Comparison of ENCODE assay signal across 8 cellular contexts in genomic region chr11:118434123-118434552, GRCh38. TPM values are rescaled to one million over a fixed set of nuclear protein-coding genes. Genes with fewer than 3 reads are reported as not detected.
DNase-seq lines count a peak whose midpoint lies in the region; ATAC-seq, FAIRE-seq and TF ChIP-seq lines count a peak whose summit lies in the region.

No MANE protein-coding gene starts in this region.

- H4K20me1 ChIP-seq in astrocyte (ENCODE audit: insufficient read depth, low read length), result peaks cover 23% of the 10 kb centered on the region

- H3K4me3 Mint-ChIP-seq in astrocyte (ENCODE audit: unreplicated experiment) (peak overlapping the region; percentile 89), memory B cell (peak overlapping the region; percentile 98)

- H3K36me3 ChIP-seq in BJ (ENCODE audit: control insufficient read depth, insufficient read depth, low read length) (no peaks in the 10 kb centered on the region), astrocyte (ENCODE audit: insufficient read depth, low read length) (no peaks in the 10 kb centered on the region), testis (ENCODE audit: low read depth, missing control alignments) (no peaks in the 10 kb centered on the region)

- H3K27ac Mint-ChIP-seq in astrocyte (ENCODE audit: unreplicated experiment) (no peak overlapping the region), memory B cell (no peak overlapping the region)

- H3K4me1 Mint-ChIP-seq in astrocyte (ENCODE audit: low read depth, unreplicated experiment) (peaks cover 7% of the 10 kb centered on the region), memory B cell (peaks cover 30% of the 10 kb centered on the region)

- TF ChIP-seq CTCF in BJ (IDR thresholded peaks at IDR 0.05; ENCODE audit: insufficient read depth, low read depth, low read length), result no peak
- TF ChIP-seq CTCF in astrocyte (IDR thresholded peaks at IDR 0.05; ENCODE audit: insufficient read depth, low read depth, low read length), result no peak
- no peak for TF ChIP-seq CTCF in testis (IDR thresholded peaks at IDR 0.05)

- H3K27ac ChIP-seq in astrocyte (ENCODE audit: low read depth, low read length) (no peak overlapping the region), testis (no peak overlapping the region)

- CTCF ChIA-PET in BJ (lab: Yijun Ruan, JAX), result interaction anchor here (1.5 kb wide), 1 partner anchor 8 kb away, joined by 5 read pairs; no protein-coding TSS in a partner anchor

- no peak for DNase-seq in BJ (ENCODE audit: low read depth)
- peak; percentile 23 for DNase-seq in HuH-7 (ENCODE audit: low spot score)
- DNase-seq in astrocyte (ENCODE audit: low read depth), result peak; percentile 52
- no peak for DNase-seq in memory B cell (ENCODE audit: low spot score in 2 of 2)
- no peak for DNase-seq in SKM-1 (lab: John Stamatoyannopoulos, UW; ENCODE audit: unreplicated experiment)
- DNase-seq in testis, result no peak

- H3K9me3 ChIP-seq in astrocyte (ENCODE audit: insufficient read depth, low read depth, low read length), result no peaks in the 10 kb centered on the region
- no peaks in the 10 kb centered on the region for H3K9me3 ChIP-seq in testis

- 1 to 2% methylated on average over 9 of the region's 9 CpGs for WGBS in testis, 2 donors

- H3K4me3 ChIP-seq in BJ (ENCODE audit: low read depth, low read length), result peak overlapping the region; percentile 63
- peak overlapping the region; percentile 68 for H3K4me3 ChIP-seq in astrocyte (ENCODE audit: insufficient read depth, low read depth, low read length)
- H3K4me3 ChIP-seq in testis, result peak overlapping the region in 1 of 2 donors; percentile 94

- no peak for FAIRE-seq in astrocyte (lab: Jason Lieb, UNC)

- H3K4me1 ChIP-seq in astrocyte (ENCODE audit: insufficient read depth, low read length) (peaks cover 24% of the 10 kb centered on the region), testis (peaks cover 5% of the 10 kb centered on the region)

- H3K79me2 ChIP-seq in astrocyte (ENCODE audit: insufficient read depth, low read length), result peaks cover 26% of the 10 kb centered on the region

- peak overlapping the region; percentile 87 for H2AFZ ChIP-seq in astrocyte (ENCODE audit: low read depth, low read length)

- H3K4me2 ChIP-seq in astrocyte (ENCODE audit: low read length), result peak overlapping the region; percentile 90

- H3K9ac ChIP-seq in astrocyte (ENCODE audit: low read length), result no peak overlapping the region

- no peaks in the 10 kb centered on the region for H3K27me3 Mint-ChIP-seq in astrocyte (ENCODE audit: low read depth, unreplicated experiment)
- H3K27me3 Mint-ChIP-seq in memory B cell, result no peaks in the 10 kb centered on the region

- ATAC-seq in memory B cell (ENCODE audit: low read depth) (no peak), esophagus mucosa (no peak), GM18861 (IDR thresholded peaks at IDR 0.05; ENCODE audit: unreplicated experiment) (no peak)

- intact Hi-C loops in testis (cut with DNase I; ENCODE audit: low total_unique reads), result no loop called here

- POLR2A ChIA-PET in BJ (lab: Charles Lee), result no interaction called here

- TF ChIP-seq POLR2A in testis (IDR thresholded peaks at IDR 0.05), result no peak

- H3K36me3 Mint-ChIP-seq in astrocyte (ENCODE audit: low read depth, unreplicated experiment), result no peaks in the 10 kb centered on the region
- H3K36me3 Mint-ChIP-seq in memory B cell, result no peaks in the 10 kb centered on the region

- H3K27me3 ChIP-seq in BJ (ENCODE audit: control insufficient read depth, insufficient read depth, low read length), result no peaks in the 10 kb centered on the region
- no peaks in the 10 kb centered on the region for H3K27me3 ChIP-seq in astrocyte (ENCODE audit: insufficient read depth, low read length)
- H3K27me3 ChIP-seq in testis, result no peaks in the 10 kb centered on the region

- H3K9me3 Mint-ChIP-seq in astrocyte (ENCODE audit: unreplicated experiment) (no peaks in the 10 kb centered on the region), memory B cell (no peaks in the 10 kb centered on the region)

RNA-seq across cellular contexts. Expression of gene KMT2A, which starts 2.2 kb away (rescaled TPM):
- 19.8 and 21.9 TPM in 2 replicates for polyA plus RNA-seq in BJ (2011; rRNA removed)
- polyA minus RNA-seq in BJ (2011; rRNA and poly(A)+ RNA removed), result 53.2 and 59.6 TPM in 2 replicates
- total RNA-seq in astrocyte, result 58.7 and 60.0 TPM in 2 replicates
- total RNA-seq in esophagus mucosa, result 25.6 TPM
- 100 to 1,000 TPM; 106 to 107 TPM for total RNA-seq in testis
- 22.7 TPM for polyA plus RNA-seq in testis (ENCODE audit: insufficient read depth, low read depth, low replicate concordance)

RNA-seq across cellular contexts. Expression of gene ATP5MG, which starts 32.7 kb away (rescaled TPM):
- polyA plus RNA-seq in BJ (2011; rRNA removed) (170 and 266 TPM in 2 replicates), testis (ENCODE audit: insufficient read depth, low read depth, low replicate concordance) (193 TPM)
- 23.5 and 28.7 TPM in 2 replicates for polyA minus RNA-seq in BJ (2011; rRNA and poly(A)+ RNA removed)
- total RNA-seq in astrocyte (182 and 194 TPM in 2 replicates), esophagus mucosa (186 TPM), testis (10 to 100 TPM; 35.9 to 40.0 TPM)

Comparison
In these comparisons a context has a peak if more than half of its experiments do, and no peak if none do; other contexts are left out.
1. DNase-seq: peak in HuH-7 (single experiment) and astrocyte (single experiment); none in BJ (single experiment), memory B cell (0 of 2), SKM-1 (single experiment) and testis (single experiment).